ENCODE assay signal across 19 cellular contexts in genomic region chr11:68329496-68329895, GRCh38. TPM values are rescaled to one million over a fixed set of nuclear protein-coding genes. Genes with fewer than 3 reads are reported as not detected.
DNase-seq lines count a peak whose midpoint lies in the region; TF ChIP-seq lines count a peak whose summit lies in the region.
"Had no signal": no experiment of that assay in that cellular context is flagged by ENCODE, and none has a peak within 500 bp of the region (broad histone marks: within the 10 kb centered on the region; RNA-seq: fewer than 3 reads in every experiment).

No MANE protein-coding gene starts in this region.

- H3K9me3 Mint-ChIP-seq in activated CD4-positive, alpha-beta T cell treated with anti-CD3 and anti-CD28 coated beads, Interleukin-2, amount 10 ng/mL, durations not matched to agents 7 days and 5 days = no peaks in the 10 kb centered on the region
- no peaks in the 10 kb centered on the region for H3K9me3 Mint-ChIP-seq in chondrocyte (ENCODE audit: low read depth)
- H3K9me3 Mint-ChIP-seq in mesothelial cell of epicardium = no peaks in the 10 kb centered on the region

- H3K27me3 Mint-ChIP-seq in activated CD4-positive, alpha-beta T cell treated with anti-CD3 and anti-CD28 coated beads, Interleukin-2, amount 10 ng/mL, durations not matched to agents 7 days and 5 days = no peaks in the 10 kb centered on the region
- H3K27me3 Mint-ChIP-seq in chondrocyte (ENCODE audit: low read depth) (no peaks in the 10 kb centered on the region), mesothelial cell of epicardium (ENCODE audit: low read depth) (no peaks in the 10 kb centered on the region)

- H3K4me1 ChIP-seq in stomach = peaks cover 64 to 96% (median 87%) of the 10 kb centered on the region in 4 donors

- TF ChIP-seq EP300 in stomach (IDR thresholded peaks at IDR 0.05) = no peak

- no peak for DNase-seq in activated CD4-positive, alpha-beta T cell treated with anti-CD3 and anti-CD28 coated beads, Interleukin-2, amount 10 ng/mL, durations not matched to agents 7 days and 5 days
- no peak for DNase-seq in activated CD4-positive, alpha-beta T cell treated with anti-CD3 and anti-CD28 coated beads, Interleukin-2, amount 50 U/mL, for 1 hour
- no peak for DNase-seq in chondrocyte (ENCODE audit: low spot score)
- DNase-seq in mesothelial cell of epicardium (ENCODE audit: low spot score in 2 of 2, unreplicated experiment in 2 of 2) = no peak
- no peak for DNase-seq in stomach
- no peak for DNase-seq in retina
- DNase-seq in G401 (ENCODE audit: low spot score) = no peak
- no peak for DNase-seq in SW 1271 (lab: John Stamatoyannopoulos, UW)
- DNase-seq: 8988T; activated CD4-positive, alpha-beta T cell treated with anti-CD3 and anti-CD28 coated beads, Interleukin-2, amount 50 U/mL, for 48 hours; colonic mucosa; GOT3; NCI-H1436; NCI-H2171; stimulated activated naive CD4-positive, alpha-beta T cell; upper lobe of right lung had no signal

- no peak overlapping the region for H3K4me3 ChIP-seq in stomach
- H3K4me3 ChIP-seq: colonic mucosa, right atrium auricular region, upper lobe of right lung had no signal

- H3K4me1 Mint-ChIP-seq in activated CD4-positive, alpha-beta T cell treated with anti-CD3 and anti-CD28 coated beads, Interleukin-2, amount 10 ng/mL, durations not matched to agents 7 days and 5 days = peaks cover 76% of the 10 kb centered on the region
- H3K4me1 Mint-ChIP-seq in chondrocyte (ENCODE audit: low read depth) (peaks cover 37% of the 10 kb centered on the region), mesothelial cell of epicardium (peaks cover 55% of the 10 kb centered on the region)

- peak overlapping the region; percentile 66 for H3K27ac Mint-ChIP-seq in activated CD4-positive, alpha-beta T cell treated with anti-CD3 and anti-CD28 coated beads, Interleukin-2, amount 10 ng/mL, durations not matched to agents 7 days and 5 days
- H3K27ac Mint-ChIP-seq in chondrocyte (ENCODE audit: unreplicated experiment) (peak overlapping the region; percentile 24), mesothelial cell of epicardium (peak overlapping the region; percentile 95)

- H3K4me3 Mint-ChIP-seq in activated CD4-positive, alpha-beta T cell treated with anti-CD3 and anti-CD28 coated beads, Interleukin-2, amount 10 ng/mL, durations not matched to agents 7 days and 5 days = no peak overlapping the region
- H3K4me3 Mint-ChIP-seq in chondrocyte (ENCODE audit: unreplicated experiment) = no peak overlapping the region
- H3K4me3 Mint-ChIP-seq in mesothelial cell of epicardium = no peak overlapping the region

- TF ChIP-seq CTCF in chondrocyte (IDR thresholded peaks at IDR 0.05) (no peak), mesothelial cell of epicardium (IDR thresholded peaks at IDR 0.05; ENCODE audit: unreplicated experiment) (no peak), stomach (IDR thresholded peaks at IDR 0.05) (no peak)

- peak overlapping the region in 4 of 5 donors; percentile 39 to 86 (median 80) for H3K27ac ChIP-seq in stomach
- H3K27ac ChIP-seq: colonic mucosa, neutrophil had no signal

- TF ChIP-seq POLR2A in stomach (IDR thresholded peaks at IDR 0.05) = no peak

- CTCF ChIA-PET in activated CD4-positive, alpha-beta T cell treated with anti-CD3 and anti-CD28 coated beads, Interleukin-2, amount 10 ng/mL, durations not matched to agents 7 days and 5 days (lab: Charles Lee) = interaction anchor here (0.6 kb wide), 1 partner anchor 495 kb away, joined by 4 read pairs; no protein-coding TSS in a partner anchor

- peaks cover 20% of the 10 kb centered on the region for H3K36me3 Mint-ChIP-seq in activated CD4-positive, alpha-beta T cell treated with anti-CD3 and anti-CD28 coated beads, Interleukin-2, amount 10 ng/mL, durations not matched to agents 7 days and 5 days (ENCODE audit: low read depth)
- H3K36me3 Mint-ChIP-seq in chondrocyte (ENCODE audit: low read depth) (no peaks in the 10 kb centered on the region), mesothelial cell of epicardium (peaks cover 3% of the 10 kb centered on the region)

- intact Hi-C loops in stomach (cut with DNase I; ENCODE audit: low total_unique reads) = no loop called here

- no peaks in the 10 kb centered on the region for H3K9me3 ChIP-seq in stomach
- H3K9me3 ChIP-seq: BE2C, colonic mucosa, neutrophil, right atrium auricular region, upper lobe of right lung had no signal

- in situ Hi-C loops in G401 (cut with HindIII; ENCODE audit: low sequenced_read_pairs) = no loop called here

- POLR2A ChIA-PET in activated CD4-positive, alpha-beta T cell treated with anti-CD3 and anti-CD28 coated beads, Interleukin-2, amount 10 ng/mL, durations not matched to agents 7 days and 5 days (lab: Charles Lee) = no interaction called here

- no peaks in the 10 kb centered on the region for H3K27me3 ChIP-seq in stomach
- H3K27me3 ChIP-seq: BE2C, colonic mucosa, right atrium auricular region, upper lobe of right lung had no signal

- 71 to 84% (median 80%) methylated on average over 9 of the region's 9 CpGs for WGBS in stomach, 5 donors

- H3K36me3 ChIP-seq in stomach = no peaks in the 10 kb centered on the region
- H3K36me3 ChIP-seq: BE2C, colonic mucosa, neutrophil, right atrium auricular region, upper lobe of right lung had no signal

RNA-seq across cellular contexts. Expression of gene LRP5, which starts 17.1 kb away (rescaled TPM):
- total RNA-seq in activated CD4-positive, alpha-beta T cell treated with anti-CD3 and anti-CD28 coated beads, Interleukin-2, amount 10 ng/mL, durations not matched to agents 7 days and 5 days = 10 to 100 TPM; 32.2 to 32.7 TPM
- total RNA-seq in chondrocyte (38.7 to 61.0 TPM (median 47.2 TPM) in 3 replicates), mesothelial cell of epicardium (72.5 to 76.6 TPM (median 74.7 TPM) in 3 replicates), stomach (100 to 1,000 TPM in 2 of 5 donors, 10 to 100 TPM in 3; 36.5 to 152 (median 64.7) TPM)
- 10 to 100 TPM; 11.8 to 42.4 (median 26.6) TPM for polyA plus RNA-seq in stomach
- total RNA-seq in G401 (2014; rRNA removed; shearing (Covaris generic)) = 25.5 and 27.8 TPM in 2 replicates

RNA-seq across cellular contexts. Expression of gene C11orf24, which starts 57.7 kb away (rescaled TPM):
- 10 to 100 TPM; 20.0 to 25.2 TPM for total RNA-seq in activated CD4-positive, alpha-beta T cell treated with anti-CD3 and anti-CD28 coated beads, Interleukin-2, amount 10 ng/mL, durations not matched to agents 7 days and 5 days
- total RNA-seq in chondrocyte (104 to 110 TPM (median 107 TPM) in 3 replicates), mesothelial cell of epicardium (37.7 to 41.8 TPM (median 39.8 TPM) in 3 replicates), stomach (10 to 100 TPM in 4 of 5 donors, 1 to 10 TPM in 1; 5.8 to 35.1 (median 18.0) TPM)
- polyA plus RNA-seq in stomach = 10 to 100 TPM; 16.3 to 24.6 (median 22.3) TPM
- 15.7 and 17.4 TPM in 2 replicates for total RNA-seq in G401 (2014; rRNA removed; shearing (Covaris generic))

Comparison
In these comparisons a context has a peak if more than half of its experiments do, and no peak if none do; other contexts are left out.
1. H3K27ac Mint-ChIP-seq: peak in every context shown above with its lines; median percentile 95 in mesothelial cell of epicardium; 66 in activated CD4-positive, alpha-beta T cell treated with anti-CD3 and anti-CD28 coated beads, Interleukin-2, amount 10 ng/mL, durations not matched to agents 7 days and 5 days; 24 in chondrocyte.